11 cellular contexts compared by ENCODE assay signal in the genomic region with DNA sequence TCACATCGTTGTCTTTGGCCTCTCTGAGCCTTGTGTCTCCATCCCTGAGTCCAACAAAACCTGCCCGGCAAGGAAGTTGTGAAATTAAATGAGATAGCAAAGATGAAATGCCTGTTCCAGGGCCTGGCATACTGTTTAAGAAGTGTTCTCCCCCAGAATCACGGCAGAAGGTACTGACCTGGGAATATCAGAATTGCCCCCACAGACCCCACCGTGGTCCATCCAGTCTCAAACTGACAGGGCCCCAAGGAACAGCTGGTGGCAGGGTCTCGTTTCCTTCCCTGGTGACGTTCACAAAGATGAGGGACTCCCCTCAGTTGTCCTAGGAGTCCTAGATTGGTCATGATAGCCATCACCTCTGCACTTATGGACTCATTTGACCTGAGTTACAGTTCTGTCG. TPM values are rescaled to one million over a fixed set of nuclear protein-coding genes. Genes with fewer than 3 reads are reported as not detected.
DNase-seq lines count a peak whose midpoint lies in the region; ATAC-seq and TF ChIP-seq lines count a peak whose summit lies in the region.
"Had no signal": no experiment of that assay in that cellular context is flagged by ENCODE, and none has a peak within 500 bp of the region (broad histone marks: within the 10 kb centered on the region; RNA-seq: fewer than 3 reads in every experiment).

No MANE protein-coding gene starts in this region.

- intact Hi-C loops in heart left ventricle (cut with DNase I) = loop anchor here in 4 of 10 donors (2.0 to 5.0 kb wide), 2 partner anchors 34 to 37 kb away; no protein-coding TSS in a partner anchor
- intact Hi-C loops in Right ventricle myocardium inferior (cut with DNase I) = loop anchor here (5.0 kb wide), 1 partner anchor 34 kb away; no protein-coding TSS in a partner anchor
- intact Hi-C loops in activated T-helper 1 cell treated with anti-CD3 and anti-CD28 coated beads, Interleukin-12 subunit alpha, Interleukin-12 subunit beta, Interleukin-2, Interleukin-4 antibody, amounts not matched to agents 30 ng/mL and 10 ng/mL and 1 ng/mL, durations not matched to agents 14 hours and 24 hours and 36 hours (cut with micrococcal nuclease) = loop anchor here (10.0 kb wide), 1 partner anchor 977 kb away; the partner anchor contains the start of gene PHF21A
- intact Hi-C loops in testis (cut with DNase I; ENCODE audit: low total_unique reads) = loop anchor here (10.0 kb wide), 1 partner anchor 67 kb away; no protein-coding TSS in a partner anchor

- TF ChIP-seq POLR2A in heart left ventricle (IDR thresholded peaks at IDR 0.05) = no peak
- TF ChIP-seq POLR2A in testis (IDR thresholded peaks at IDR 0.05) = no peak

- 87 to 91% (median 88%) methylated on average over 7 of the region's 7 CpGs for WGBS in heart left ventricle, 4 donors
- WGBS in testis, 2 donors = 58 to 79% methylated on average over 7 of the region's 7 CpGs

- peaks cover 26% of the 10 kb centered on the region for H3K27me3 Mint-ChIP-seq in activated T-helper 1 cell treated with anti-CD3 and anti-CD28 coated beads, Interleukin-12 subunit alpha, Interleukin-12 subunit beta, Interleukin-2, Interleukin-4 antibody, amounts not matched to agents 30 ng/mL and 10 ng/mL and 1 ng/mL, durations not matched to agents 14 hours and 24 hours and 36 hours (ENCODE audit: insufficient read depth)

- peaks cover 13% of the 10 kb centered on the region for H3K4me1 Mint-ChIP-seq in activated T-helper 1 cell treated with anti-CD3 and anti-CD28 coated beads, Interleukin-12 subunit alpha, Interleukin-12 subunit beta, Interleukin-2, Interleukin-4 antibody, amounts not matched to agents 30 ng/mL and 10 ng/mL and 1 ng/mL, durations not matched to agents 14 hours and 24 hours and 36 hours (ENCODE audit: low read depth)

- TF ChIP-seq CTCF in heart left ventricle (IDR thresholded peaks at IDR 0.05) (no peak), testis (IDR thresholded peaks at IDR 0.05) (no peak)

- DNase-seq in heart left ventricle (peak in 1 of 5 donors; percentile 3), Right ventricle myocardium inferior (ENCODE audit: missing footprints) (no peak), left lobe of liver (ENCODE audit: low spot score) (peak; percentile 40), testis (peak; percentile 11), NOMO-1 treated with DMSO at 0.1 percent for 48 hours (lab: John Stamatoyannopoulos, UW; ENCODE audit: unreplicated experiment) (no peak)
- DNase-seq in activated T-helper 1 cell treated with anti-CD3 and anti-CD28 coated beads, Interleukin-12 subunit alpha, Interleukin-12 subunit beta, Interleukin-2, Interleukin-4 antibody, amounts not matched to agents 30 ng/mL and 10 ng/mL and 1 ng/mL, durations not matched to agents 14 hours and 24 hours and 36 hours (ENCODE audit: low spot score) = no peak
- DNase-seq: effector CD8-positive, alpha-beta T cell; substantia nigra had no signal

- H3K4me1 ChIP-seq in heart left ventricle (peaks cover 0 to 35% (median 20%) of the 10 kb centered on the region in 12 donors), testis (peaks cover 15% of the 10 kb centered on the region)

- H3K36me3 ChIP-seq in heart left ventricle (no peaks in the 10 kb centered on the region), testis (ENCODE audit: low read depth, missing control alignments) (no peaks in the 10 kb centered on the region)
- H3K36me3 ChIP-seq: HAP-1 had no signal

- peaks cover 12% of the 10 kb centered on the region for H3K9me3 Mint-ChIP-seq in activated T-helper 1 cell treated with anti-CD3 and anti-CD28 coated beads, Interleukin-12 subunit alpha, Interleukin-12 subunit beta, Interleukin-2, Interleukin-4 antibody, amounts not matched to agents 30 ng/mL and 10 ng/mL and 1 ng/mL, durations not matched to agents 14 hours and 24 hours and 36 hours

- peak overlapping the region; percentile 11 for H3K4me3 Mint-ChIP-seq in activated T-helper 1 cell treated with anti-CD3 and anti-CD28 coated beads, Interleukin-12 subunit alpha, Interleukin-12 subunit beta, Interleukin-2, Interleukin-4 antibody, amounts not matched to agents 30 ng/mL and 10 ng/mL and 1 ng/mL, durations not matched to agents 14 hours and 24 hours and 36 hours

- peak overlapping the region in 1 of 12 donors; percentile 92 for H3K27ac ChIP-seq in heart left ventricle
- H3K27ac ChIP-seq in testis = no peak overlapping the region

- H3K27ac Mint-ChIP-seq in activated T-helper 1 cell treated with anti-CD3 and anti-CD28 coated beads, Interleukin-12 subunit alpha, Interleukin-12 subunit beta, Interleukin-2, Interleukin-4 antibody, amounts not matched to agents 30 ng/mL and 10 ng/mL and 1 ng/mL, durations not matched to agents 14 hours and 24 hours and 36 hours = no peak overlapping the region

- H3K4me3 ChIP-seq in heart left ventricle = peak overlapping the region in 8 of 12 donors; percentile 60 to 93 (median 76)
- no peak overlapping the region for H3K4me3 ChIP-seq in testis

- ATAC-seq in heart left ventricle (no peak), Right ventricle myocardium inferior (no peak), left lobe of liver (no peak), GM21526 (IDR thresholded peaks at IDR 0.05; ENCODE audit: low FRiP score, unreplicated experiment) (no peak), GM19455 (IDR thresholded peaks at IDR 0.05; ENCODE audit: unreplicated experiment) (no peak)

- H3K36me3 Mint-ChIP-seq in activated T-helper 1 cell treated with anti-CD3 and anti-CD28 coated beads, Interleukin-12 subunit alpha, Interleukin-12 subunit beta, Interleukin-2, Interleukin-4 antibody, amounts not matched to agents 30 ng/mL and 10 ng/mL and 1 ng/mL, durations not matched to agents 14 hours and 24 hours and 36 hours (ENCODE audit: low read depth) = no peaks in the 10 kb centered on the region

- no peaks in the 10 kb centered on the region for H3K9me3 ChIP-seq in heart left ventricle
- H3K9me3 ChIP-seq in testis = no peaks in the 10 kb centered on the region
- H3K9me3 ChIP-seq: HAP-1 had no signal

- H3K27me3 ChIP-seq in heart left ventricle (peaks cover 0 to 6% (median 0%) of the 10 kb centered on the region in 9 donors), testis (no peaks in the 10 kb centered on the region)

RNA-seq across cellular contexts. Expression of gene PRDM11, which starts 1.8 kb away (rescaled TPM):
- 10 to 100 TPM; 14.7 to 29.6 (median 18.2) TPM for total RNA-seq in heart left ventricle
- 10 to 100 TPM in 1 of 2 donors, 1 to 10 TPM in 1; 4.5 to 19.2 TPM for polyA plus RNA-seq in heart left ventricle
- 16.0 TPM for total RNA-seq in Right ventricle myocardium inferior
- total RNA-seq in activated T-helper 1 cell treated with anti-CD3 and anti-CD28 coated beads, Interleukin-12 subunit alpha, Interleukin-12 subunit beta, Interleukin-2, Interleukin-4 antibody, amounts not matched to agents 30 ng/mL and 10 ng/mL and 1 ng/mL, durations not matched to agents 14 hours and 24 hours and 36 hours = 1.3 and 2.2 TPM in 2 replicates
- total RNA-seq in left lobe of liver = 3.5 TPM
- total RNA-seq in testis = 10 to 100 TPM; 13.6 to 15.9 TPM
- polyA plus RNA-seq in testis (ENCODE audit: insufficient read depth, low read depth, low replicate concordance) = 6.4 TPM

Comparison
In these comparisons a context has a peak if more than half of its experiments do, and no peak if none do; other contexts are left out.
1. DNase-seq: peak in left lobe of liver (single experiment) and testis (single experiment); none in Right ventricle myocardium inferior (single experiment), activated T-helper 1 cell treated with anti-CD3 and anti-CD28 coated beads, Interleukin-12 subunit alpha, Interleukin-12 subunit beta, Interleukin-2, Interleukin-4 antibody, amounts not matched to agents 30 ng/mL and 10 ng/mL and 1 ng/mL, durations not matched to agents 14 hours and 24 hours and 36 hours (single experiment) and NOMO-1 treated with DMSO at 0.1 percent for 48 hours (single experiment).
2. H3K4me3 ChIP-seq: peak in heart left ventricle (8 of 12); none in testis (0 of 2).